36 cellular contexts compared by ENCODE assay signal in the genomic region with DNA sequence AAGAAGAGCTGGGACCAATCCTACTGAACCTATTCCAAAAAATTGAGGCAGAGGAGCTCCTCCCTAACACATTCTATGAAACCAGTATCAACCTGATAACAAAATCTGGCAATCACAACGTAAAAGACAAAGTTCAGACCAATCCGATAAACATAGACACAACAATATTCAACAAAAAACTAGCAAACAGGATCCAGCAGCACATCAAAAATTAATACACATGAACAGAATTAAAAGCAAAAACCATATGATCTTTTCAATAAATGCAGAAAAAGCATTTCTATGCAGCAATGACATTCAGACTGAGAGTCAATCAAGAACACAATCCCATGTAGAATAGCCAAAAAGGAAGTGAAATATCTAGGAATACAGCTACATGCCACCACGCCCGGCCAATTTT. TPM values are rescaled to one million over a fixed set of nuclear protein-coding genes. Genes with fewer than 3 reads are reported as not detected.
"Had no signal": no experiment of that assay in that cellular context is flagged by ENCODE, and none has a peak within 500 bp of the region (broad histone marks: within the 10 kb centered on the region; RNA-seq: fewer than 3 reads in every experiment).

No MANE protein-coding gene starts in this region.

- H3K9me3 ChIP-seq: adrenal gland, body of pancreas had no signal

- DNase-seq: activated effector memory CD4-positive, alpha-beta T cell treated with anti-CD3 and anti-CD28 coated beads, Interleukin-2, amount 50 U/mL, for 16 hours; activated effector memory CD4-positive, alpha-beta T cell treated with Interleukin-2 at 50 U/mL for 16 hours; activated gamma-delta T cell; activated gamma-delta T cell treated with Interleukin-2 at 50 U/mL for 16 hours; activated naive CD4-positive, alpha-beta T cell; activated naive CD4-positive, alpha-beta T cell treated with anti-CD3 and anti-CD28 coated beads for 36 hours; activated naive CD4-positive, alpha-beta T cell treated with anti-CD3 and anti-CD28 coated beads, Interleukin-2, amount 10 ng/mL, durations not matched to agents 7 days and 5 days; activated naive CD4-positive, alpha-beta T cell treated with anti-CD3 and anti-CD28 coated beads, Interleukin-2, amount 50 U/mL, for 16 hours; activated naive CD4-positive, alpha-beta T cell treated with Interleukin-2 at 50 U/mL for 16 hours; activated naive CD8-positive, alpha-beta T cell treated with anti-CD3 and anti-CD28 coated beads for 36 hours; activated naive CD8-positive, alpha-beta T cell treated with anti-CD3 and anti-CD28 coated beads, Interleukin-2, amount 10 ng/mL, durations not matched to agents 7 days and 5 days; activated naive CD8-positive, alpha-beta T cell treated with anti-CD3 and anti-CD28 coated beads, Interleukin-2, amount 50 U/mL, for 24 hours; activated T-cell treated with anti-CD3 and anti-CD28 coated beads, Interleukin-2, amount 50 U/mL, for 24 hours; activated T-cell treated with anti-CD3 and anti-CD28 coated beads, Interleukin-2, amount 50 U/mL, for 4 hours; activated T-cell treated with anti-CD3 and anti-CD28 coated beads, Interleukin-2, amount 50 U/mL, for 48 hours; activated T-cell treated with anti-CD3 and anti-CD28 coated beads, Interleukin-2, amount 50 U/mL, for 72 hours; adrenal gland; amniotic stem cell; amygdala; anterior cingulate cortex; aorta; body of pancreas; brain microvascular endothelial cell; caudate nucleus; central memory CD4-positive, alpha-beta T cell; cerebellar nuclear complex had no signal

- ATAC-seq: activated naive CD4-positive, alpha-beta T cell treated with anti-CD3 and anti-CD28 coated beads, Interleukin-2, amount 50 U/mL, for 72 hours; activated naive CD8-positive, alpha-beta T cell treated with anti-CD3 and anti-CD28 coated beads, Interleukin-2, amount 50 U/mL, for 24 hours; activated T-cell treated with anti-CD3 and anti-CD28 coated beads, Interleukin-2, amount 50 U/mL, for 4 hours; activated T-cell treated with anti-CD3 and anti-CD28 coated beads, Interleukin-2, amount 50 U/mL, for 72 hours; activated T-helper 17 cell treated with anti-CD3 and anti-CD28 coated beads, Interleukin-2, amount 50 U/mL, for 72 hours; body of pancreas had no signal

- H3K27ac ChIP-seq: adrenal gland, ascending aorta, body of pancreas, brain microvascular endothelial cell, breast epithelium, cardiac muscle cell had no signal

- FAIRE-seq: astrocyte, bronchial epithelial cell had no signal

- H3K36me3 ChIP-seq: adrenal gland, ascending aorta, brain microvascular endothelial cell, breast epithelium, cardiac muscle cell had no signal

- H3K4me3 ChIP-seq: adrenal gland, ascending aorta, body of pancreas, breast epithelium, cardiac muscle cell had no signal

- H3K4me1 ChIP-seq: adrenal gland, ascending aorta, body of pancreas, breast epithelium had no signal

- H3K27me3 ChIP-seq: ascending aorta, body of pancreas, brain microvascular endothelial cell, breast epithelium had no signal

RNA-seq across cellular contexts. Expression of gene CLEC14A, which starts 7.0 kb away (rescaled TPM):
- total RNA-seq: activated naive CD4-positive, alpha-beta T cell treated with anti-CD3 and anti-CD28 coated beads for 36 hours; activated naive CD4-positive, alpha-beta T cell treated with anti-CD3 and anti-CD28 coated beads, Interleukin-2, amount 50 U/mL, for 72 hours; activated naive CD8-positive, alpha-beta T cell treated with anti-CD3 and anti-CD28 coated beads for 36 hours; activated naive CD8-positive, alpha-beta T cell treated with anti-CD3 and anti-CD28 coated beads, Interleukin-2, amount 10 ng/mL, durations not matched to agents 7 days and 5 days; activated T-cell treated with anti-CD3 and anti-CD28 coated beads, Interleukin-2, amount 50 U/mL, for 72 hours; activated T-helper 1 cell treated with anti-CD3 and anti-CD28 coated beads, Interleukin-12 subunit alpha, Interleukin-12 subunit beta, Interleukin-2, Interleukin-4 antibody, amounts not matched to agents 30 ng/mL and 10 ng/mL and 1 ng/mL, durations not matched to agents 14 hours and 24 hours and 36 hours; activated T-helper 17 cell treated with anti-CD3 and anti-CD28 coated beads, Interleukin-2, amount 50 U/mL, for 72 hours; activated T-helper 2 cell treated with anti-CD3 and anti-CD28 coated beads, Interferon-gamma antibody, Interleukin-2, Interleukin-4, amounts not matched to agents 10 μg/mL and 5 μg/mL and 100 μg/mL, durations not matched to agents 14 hours and 24 hours and 36 hours; astrocyte; bronchial epithelial cell; chondrocyte had no signal
- polyA plus RNA-seq: cardiac muscle cell had no signal

RNA-seq across cellular contexts. Expression of gene SSTR1, which starts 55.1 kb away (rescaled TPM):
- total RNA-seq: activated naive CD4-positive, alpha-beta T cell treated with anti-CD3 and anti-CD28 coated beads for 36 hours; activated naive CD4-positive, alpha-beta T cell treated with anti-CD3 and anti-CD28 coated beads, Interleukin-2, amount 50 U/mL, for 72 hours; activated naive CD8-positive, alpha-beta T cell treated with anti-CD3 and anti-CD28 coated beads for 36 hours; activated naive CD8-positive, alpha-beta T cell treated with anti-CD3 and anti-CD28 coated beads, Interleukin-2, amount 10 ng/mL, durations not matched to agents 7 days and 5 days; activated T-cell treated with anti-CD3 and anti-CD28 coated beads, Interleukin-2, amount 50 U/mL, for 4 hours; activated T-cell treated with anti-CD3 and anti-CD28 coated beads, Interleukin-2, amount 50 U/mL, for 72 hours; activated T-helper 1 cell treated with anti-CD3 and anti-CD28 coated beads, Interleukin-12 subunit alpha, Interleukin-12 subunit beta, Interleukin-2, Interleukin-4 antibody, amounts not matched to agents 30 ng/mL and 10 ng/mL and 1 ng/mL, durations not matched to agents 14 hours and 24 hours and 36 hours; activated T-helper 17 cell treated with anti-CD3 and anti-CD28 coated beads, Interleukin-2, amount 50 U/mL, for 72 hours; activated T-helper 2 cell treated with anti-CD3 and anti-CD28 coated beads, Interferon-gamma antibody, Interleukin-2, Interleukin-4, amounts not matched to agents 10 μg/mL and 5 μg/mL and 100 μg/mL, durations not matched to agents 14 hours and 24 hours and 36 hours; astrocyte; cardiac muscle cell; chondrocyte had no signal
- polyA plus RNA-seq: cardiac muscle cell had no signal
